In the genomic region with DNA sequence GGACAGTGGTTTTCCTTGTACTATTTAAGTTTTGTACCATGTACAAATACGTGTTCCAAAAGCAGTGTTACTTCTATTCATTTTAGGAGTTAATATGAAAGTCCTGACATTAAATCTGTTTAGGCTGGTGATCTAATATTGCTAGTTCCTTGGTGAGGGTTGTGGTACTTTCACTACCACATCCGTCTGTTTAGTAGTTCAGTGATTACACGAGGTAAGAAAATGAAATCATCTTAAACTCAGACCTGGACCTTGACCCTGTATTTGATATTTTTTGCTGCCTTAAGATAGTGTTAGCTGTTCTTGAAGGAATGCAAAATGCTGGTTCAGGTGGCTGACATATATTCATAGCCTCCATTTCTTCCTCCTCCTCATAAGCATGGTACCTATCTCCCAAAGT, we compare ENCODE assay signal across 1 cellular context.
TF ChIP-seq lines count a peak whose summit lies in the region.

No MANE protein-coding gene starts in this region.

TF ChIP-seq in GM12878, 131 proteins besides CTCF, POLR2A, EP300 and RAD21 (continued from another document):
- TF ChIP-seq, protein P1, sequence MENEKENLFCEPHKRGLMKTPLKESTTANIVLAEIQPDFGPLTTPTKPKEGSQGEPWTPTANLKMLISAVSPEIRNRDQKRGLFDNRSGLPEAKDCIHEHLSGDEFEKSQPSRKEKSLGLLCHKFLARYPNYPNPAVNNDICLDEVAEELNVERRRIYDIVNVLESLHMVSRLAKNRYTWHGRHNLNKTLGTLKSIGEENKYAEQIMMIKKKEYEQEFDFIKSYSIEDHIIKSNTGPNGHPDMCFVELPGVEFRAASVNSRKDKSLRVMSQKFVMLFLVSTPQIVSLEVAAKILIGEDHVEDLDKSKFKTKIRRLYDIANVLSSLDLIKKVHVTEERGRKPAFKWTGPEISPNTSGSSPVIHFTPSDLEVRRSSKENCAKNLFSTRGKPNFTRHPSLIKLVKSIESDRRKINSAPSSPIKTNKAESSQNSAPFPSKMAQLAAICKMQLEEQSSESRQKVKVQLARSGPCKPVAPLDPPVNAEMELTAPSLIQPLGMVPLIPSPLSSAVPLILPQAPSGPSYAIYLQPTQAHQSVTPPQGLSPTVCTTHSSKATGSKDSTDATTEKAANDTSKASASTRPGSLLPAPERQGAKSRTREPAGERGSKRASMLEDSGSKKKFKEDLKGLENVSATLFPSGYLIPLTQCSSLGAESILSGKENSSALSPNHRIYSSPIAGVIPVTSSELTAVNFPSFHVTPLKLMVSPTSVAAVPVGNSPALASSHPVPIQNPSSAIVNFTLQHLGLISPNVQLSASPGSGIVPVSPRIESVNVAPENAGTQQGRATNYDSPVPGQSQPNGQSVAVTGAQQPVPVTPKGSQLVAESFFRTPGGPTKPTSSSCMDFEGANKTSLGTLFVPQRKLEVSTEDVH (IDR thresholded peaks at IDR 0.05; ENCODE audit: low read depth, partially characterized antibody) = no peak
- TF ChIP-seq ATF7 (IDR thresholded peaks at IDR 0.05; ENCODE audit: low read depth) (peak; percentile 85), CREM (IDR thresholded peaks at IDR 0.05; ENCODE audit: low read depth) (peak; percentile 66), RUNX3 (IDR thresholded peaks at IDR 0.05; ENCODE audit: low read length) (peak; percentile 92), MTA2 (IDR thresholded peaks at IDR 0.05; ENCODE audit: low read depth) (peak; percentile 64; the same call in 1 of the 2 replicates), SIX5 (IDR thresholded peaks at IDR 0.05; ENCODE audit: low read depth, low read length, severe bottlenecking) (no peak), NFIC (IDR thresholded peaks at IDR 0.05; ENCODE audit: low read depth, low read length) (peak; percentile 84), MEF2B (IDR thresholded peaks at IDR 0.05; ENCODE audit: partially characterized antibody, poor library complexity, severe bottlenecking) (peak; percentile 25), IKZF1 (conservative IDR thresholded peaks at IDR 0.05) (peak; percentile 54), FOXM1 (IDR thresholded peaks at IDR 0.05; ENCODE audit: low read depth, low read length) (peak; percentile 57; the same call in 1 of the 2 replicates), SP1 (IDR thresholded peaks at IDR 0.05; ENCODE audit: low read depth, low read length) (no peak), JUNB (IDR thresholded peaks at IDR 0.05) (peak; percentile 83), NR2F1 (conservative IDR thresholded peaks at IDR 0.05) (peak; percentile 65), TCF7 (IDR thresholded peaks at IDR 0.05; ENCODE audit: borderline replicate concordance) (0 out of 2 replicates have a peak, but pooled peaks have one; percentile 42), ZNF217 (IDR thresholded peaks at IDR 0.05) (peak; percentile 64), BCL11A (IDR thresholded peaks at IDR 0.05; ENCODE audit: low read depth, low read length) (peak; percentile 46; the same call in 1 of the 2 replicates), CREB1 (IDR thresholded peaks at IDR 0.05; ENCODE audit: low read depth) (peak; percentile 63)
- TF ChIP-seq, protein P2, sequence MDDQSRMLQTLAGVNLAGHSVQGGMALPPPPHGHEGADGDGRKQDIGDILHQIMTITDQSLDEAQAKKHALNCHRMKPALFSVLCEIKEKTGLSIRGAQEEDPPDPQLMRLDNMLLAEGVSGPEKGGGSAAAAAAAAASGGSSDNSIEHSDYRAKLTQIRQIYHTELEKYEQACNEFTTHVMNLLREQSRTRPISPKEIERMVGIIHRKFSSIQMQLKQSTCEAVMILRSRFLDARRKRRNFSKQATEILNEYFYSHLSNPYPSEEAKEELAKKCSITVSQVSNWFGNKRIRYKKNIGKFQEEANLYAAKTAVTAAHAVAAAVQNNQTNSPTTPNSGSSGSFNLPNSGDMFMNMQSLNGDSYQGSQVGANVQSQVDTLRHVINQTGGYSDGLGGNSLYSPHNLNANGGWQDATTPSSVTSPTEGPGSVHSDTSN (IDR thresholded peaks at IDR 0.05; ENCODE audit: insufficient replicate concordance, low read depth, low read length) = no peak
- TF ChIP-seq, protein P3, sequence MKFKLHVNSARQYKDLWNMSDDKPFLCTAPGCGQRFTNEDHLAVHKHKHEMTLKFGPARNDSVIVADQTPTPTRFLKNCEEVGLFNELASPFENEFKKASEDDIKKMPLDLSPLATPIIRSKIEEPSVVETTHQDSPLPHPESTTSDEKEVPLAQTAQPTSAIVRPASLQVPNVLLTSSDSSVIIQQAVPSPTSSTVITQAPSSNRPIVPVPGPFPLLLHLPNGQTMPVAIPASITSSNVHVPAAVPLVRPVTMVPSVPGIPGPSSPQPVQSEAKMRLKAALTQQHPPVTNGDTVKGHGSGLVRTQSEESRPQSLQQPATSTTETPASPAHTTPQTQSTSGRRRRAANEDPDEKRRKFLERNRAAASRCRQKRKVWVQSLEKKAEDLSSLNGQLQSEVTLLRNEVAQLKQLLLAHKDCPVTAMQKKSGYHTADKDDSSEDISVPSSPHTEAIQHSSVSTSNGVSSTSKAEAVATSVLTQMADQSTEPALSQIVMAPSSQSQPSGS (IDR thresholded peaks at IDR 0.05; ENCODE audit: low read length) = peak; percentile 85
- TF ChIP-seq, protein P4, sequence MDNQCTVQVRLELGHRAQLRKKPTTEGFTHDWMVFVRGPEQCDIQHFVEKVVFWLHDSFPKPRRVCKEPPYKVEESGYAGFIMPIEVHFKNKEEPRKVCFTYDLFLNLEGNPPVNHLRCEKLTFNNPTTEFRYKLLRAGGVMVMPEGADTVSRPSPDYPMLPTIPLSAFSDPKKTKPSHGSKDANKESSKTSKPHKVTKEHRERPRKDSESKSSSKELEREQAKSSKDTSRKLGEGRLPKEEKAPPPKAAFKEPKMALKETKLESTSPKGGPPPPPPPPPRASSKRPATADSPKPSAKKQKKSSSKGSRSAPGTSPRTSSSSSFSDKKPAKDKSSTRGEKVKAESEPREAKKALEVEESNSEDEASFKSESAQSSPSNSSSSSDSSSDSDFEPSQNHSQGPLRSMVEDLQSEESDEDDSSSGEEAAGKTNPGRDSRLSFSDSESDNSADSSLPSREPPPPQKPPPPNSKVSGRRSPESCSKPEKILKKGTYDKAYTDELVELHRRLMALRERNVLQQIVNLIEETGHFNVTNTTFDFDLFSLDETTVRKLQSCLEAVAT (IDR thresholded peaks at IDR 0.05) = 0 out of 2 replicates have a peak, but pooled peaks have one; percentile 15
- TF ChIP-seq, protein P5, sequence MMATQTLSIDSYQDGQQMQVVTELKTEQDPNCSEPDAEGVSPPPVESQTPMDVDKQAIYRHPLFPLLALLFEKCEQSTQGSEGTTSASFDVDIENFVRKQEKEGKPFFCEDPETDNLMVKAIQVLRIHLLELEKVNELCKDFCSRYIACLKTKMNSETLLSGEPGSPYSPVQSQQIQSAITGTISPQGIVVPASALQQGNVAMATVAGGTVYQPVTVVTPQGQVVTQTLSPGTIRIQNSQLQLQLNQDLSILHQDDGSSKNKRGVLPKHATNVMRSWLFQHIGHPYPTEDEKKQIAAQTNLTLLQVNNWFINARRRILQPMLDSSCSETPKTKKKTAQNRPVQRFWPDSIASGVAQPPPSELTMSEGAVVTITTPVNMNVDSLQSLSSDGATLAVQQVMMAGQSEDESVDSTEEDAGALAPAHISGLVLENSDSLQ (IDR thresholded peaks at IDR 0.05) = 0 out of 2 replicates have a peak, but pooled peaks have one; percentile 23
